Comparison of ENCODE assay signal across 8 cellular contexts in genomic region chr1:39173119-39173994, GRCh38. TPM values are rescaled to one million over a fixed set of nuclear protein-coding genes. Genes with fewer than 3 reads are reported as not detected.
DNase-seq lines count a peak whose midpoint lies in the region; ATAC-seq and TF ChIP-seq lines count a peak whose summit lies in the region.

No MANE protein-coding gene starts in this region.

- H2AFZ ChIP-seq in DND-41 (ENCODE audit: low read depth, low read length), result no peak overlapping the region

- in situ Hi-C loops in GM13976 (cut with MboI; ENCODE audit: low sequenced_read_pairs, unreplicated experiment), result no loop called here

- ATAC-seq in DND-41 (ENCODE audit: insufficient read depth, low read depth) (no peak), left cardiac atrium (peak; percentile 22 to 34), psoas muscle (peak in 1 of 4 donors; percentile 26), GM21381 (IDR thresholded peaks at IDR 0.05; ENCODE audit: unreplicated experiment) (no peak), HG03108 (IDR thresholded peaks at IDR 0.05; ENCODE audit: unreplicated experiment) (no peak)

- no peak overlapping the region for H3K4me2 ChIP-seq in DND-41 (ENCODE audit: insufficient read depth, low read length)

- H3K4me3 ChIP-seq in DND-41 (ENCODE audit: low read depth in 1 of 2, low read length in 2 of 2), result no peak overlapping the region
- no peak overlapping the region for H3K4me3 ChIP-seq in psoas muscle

- H3K4me1 ChIP-seq in DND-41 (ENCODE audit: insufficient read depth, low read length), result no peaks in the 10 kb centered on the region
- peaks cover 67% of the 10 kb centered on the region for H3K4me1 ChIP-seq in psoas muscle

- 80 to 89% (median 83%) methylated on average over 9 of the region's 9 CpGs for WGBS in psoas muscle, 3 donors

- H3K27ac ChIP-seq in DND-41 (ENCODE audit: low read length) (no peak overlapping the region), psoas muscle (peak overlapping the region; percentile 60)

- no peaks in the 10 kb centered on the region for H3K27me3 ChIP-seq in DND-41 (ENCODE audit: insufficient read depth, low read length, poor library complexity)
- no peaks in the 10 kb centered on the region for H3K27me3 ChIP-seq in psoas muscle (ENCODE audit: insufficient read depth in 3 of 3, low read length in 2 of 3)

- no peaks in the 10 kb centered on the region; the same call in 1 of the 2 replicates for H3K79me2 ChIP-seq in DND-41 (ENCODE audit: insufficient read depth, low read length)

- no peak for DNase-seq in DND-41
- DNase-seq in astrocyte of the hippocampus (ENCODE audit: low read depth, low spot score), result peak; percentile 69
- no peak for DNase-seq in left cardiac atrium
- no peak for DNase-seq in psoas muscle
- DNase-seq in GM13976 (ENCODE audit: low spot score), result no peak
- DNase-seq in NCI-H1436 (lab: John Stamatoyannopoulos, UW), result no peak

- intact Hi-C loops in left cardiac atrium (cut with DNase I) (no loop called here), psoas muscle (cut with DNase I) (no loop called here)

- no peak overlapping the region for H3K9ac ChIP-seq in DND-41 (ENCODE audit: low read depth, low read length)

- H3K9me3 ChIP-seq in DND-41 (ENCODE audit: insufficient read depth, low read length, severe bottlenecking) (no peaks in the 10 kb centered on the region), psoas muscle (no peaks in the 10 kb centered on the region)

- H3K36me3 ChIP-seq in DND-41 (ENCODE audit: insufficient read depth, low read length), result no peaks in the 10 kb centered on the region
- H3K36me3 ChIP-seq in psoas muscle (ENCODE audit: insufficient read depth in 1 of 2, low read depth in 1 of 2), result no peaks in the 10 kb centered on the region

- peak; percentile 29 for TF ChIP-seq CTCF in DND-41 (IDR thresholded peaks at IDR 0.05; ENCODE audit: borderline replicate concordance, extremely low read depth, low read length, poor library complexity, severe bottlenecking)
- TF ChIP-seq CTCF in psoas muscle (IDR thresholded peaks at IDR 0.05), result no peak
- TF ChIP-seq CTCF in GM13976 (IDR thresholded peaks at IDR 0.05; ENCODE audit: borderline replicate concordance, control extremely low read depth, extremely low read depth, insufficient read depth, missing control alignments), result no peak

- no peaks in the 10 kb centered on the region; the same call in 1 of the 2 replicates for H4K20me1 ChIP-seq in DND-41 (ENCODE audit: insufficient read depth, low read length)

RNA-seq across cellular contexts. Expression of gene MACF1, which starts 31.1 kb away (rescaled TPM):
- 100 to 1,000 TPM; 263 to 280 TPM for total RNA-seq in left cardiac atrium
- total RNA-seq in psoas muscle, result 100 to 1,000 TPM in 2 of 4 donors, 10 to 100 TPM in 2; 71.4 to 162 (median 124) TPM
- 10 to 100 TPM; 38.9 to 67.1 (median 53.8) TPM for polyA plus RNA-seq in psoas muscle

Comparison
In these comparisons a context has a peak if more than half of its experiments do, and no peak if none do; other contexts are left out.
1. ATAC-seq: peak in left cardiac atrium (2 of 2); none in DND-41 (single experiment), GM21381 (single experiment) and HG03108 (single experiment).